1 cellular context compared by ENCODE assay signal in the genomic region with DNA sequence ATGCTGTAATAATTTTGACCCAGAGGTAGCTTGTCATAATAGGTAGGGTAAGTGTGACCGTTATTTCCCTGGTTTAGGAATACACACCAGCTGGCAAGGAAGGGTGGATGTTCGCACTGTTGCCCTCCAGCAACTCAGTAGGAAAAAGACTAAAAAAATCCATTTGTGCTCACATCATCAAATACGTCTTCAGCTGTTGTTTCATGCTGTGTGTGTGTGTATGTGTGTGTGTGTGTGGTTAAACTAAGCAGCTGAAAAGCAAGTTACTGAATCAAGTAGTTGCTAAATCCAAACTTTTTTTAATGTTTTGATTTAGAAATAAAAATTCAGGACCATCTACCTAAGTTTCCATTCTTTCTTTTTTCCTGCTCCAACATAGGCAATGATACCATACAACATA.
TF ChIP-seq lines count a peak whose summit lies in the region.

No MANE protein-coding gene starts in this region.

TF ChIP-seq in GM23338, 12 proteins besides CTCF, POLR2A, EP300 and RAD21 (continued from another document):
- TF ChIP-seq ZNF462 (CRISPR knock-in tag; IDR thresholded peaks at IDR 0.05) (no peak), ZNF331 (CRISPR knock-in tag; IDR thresholded peaks at IDR 0.05; ENCODE audit: low read depth) (no peak), EZH2 (IDR thresholded peaks at IDR 0.05; ENCODE audit: low read depth, unreplicated experiment) (no peak), EZH2phosphoT487 (IDR thresholded peaks at IDR 0.05; ENCODE audit: unreplicated experiment) (no peak), JUNB (IDR thresholded peaks at IDR 0.05; ENCODE audit: unreplicated experiment) (no peak), STAT1 (IDR thresholded peaks at IDR 0.05; ENCODE audit: unreplicated experiment) (no peak)
